24 cellular contexts compared by ENCODE assay signal in the genomic region with DNA sequence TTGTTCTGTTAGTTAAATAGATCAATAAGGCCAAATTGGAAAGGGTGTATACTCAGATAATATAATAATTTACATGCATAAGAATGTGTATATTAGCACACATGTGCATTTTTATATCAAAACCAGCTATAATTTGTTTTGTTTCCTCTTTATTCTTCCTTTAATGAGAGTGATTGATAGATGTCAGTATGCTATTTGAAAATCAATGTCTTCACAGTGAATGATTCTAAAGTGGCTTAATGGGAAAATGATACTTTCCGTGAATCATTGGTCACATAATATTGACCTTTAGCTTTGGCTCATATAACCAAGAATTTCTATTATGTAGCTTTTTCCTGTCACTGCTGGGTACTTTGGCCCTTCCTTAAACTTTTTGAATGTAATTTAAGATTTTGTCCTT. TPM values are rescaled to one million over a fixed set of nuclear protein-coding genes. Genes with fewer than 3 reads are reported as not detected.
DNase-seq lines count a peak whose midpoint lies in the region; ATAC-seq, FAIRE-seq and TF ChIP-seq lines count a peak whose summit lies in the region.
"Had no signal": no experiment of that assay in that cellular context is flagged by ENCODE, and none has a peak within 500 bp of the region (broad histone marks: within the 10 kb centered on the region; RNA-seq: fewer than 3 reads in every experiment).

No MANE protein-coding gene starts in this region.

- no peak for TF ChIP-seq POLR2A in A549 (IDR thresholded peaks at IDR 0.05; ENCODE audit: low read length)

- H3K27me3 Mint-ChIP-seq in chondrocyte (ENCODE audit: low read depth) (no peaks in the 10 kb centered on the region), osteocyte (ENCODE audit: unreplicated experiment) (no peaks in the 10 kb centered on the region)
- H3K27me3 Mint-ChIP-seq: CD4-positive, alpha-beta T cell had no signal

- no peaks in the 10 kb centered on the region for H3K79me2 ChIP-seq in Karpas-422 (ENCODE audit: low read length)

- no peaks in the 10 kb centered on the region for H3K9me3 Mint-ChIP-seq in chondrocyte (ENCODE audit: low read depth)
- H3K9me3 Mint-ChIP-seq in osteocyte (ENCODE audit: unreplicated experiment): no peaks in the 10 kb centered on the region
- H3K9me3 Mint-ChIP-seq: CD4-positive, alpha-beta T cell; HFFc6; IgD-negative memory B cell had no signal

- no peak for TF ChIP-seq EP300 in A549 (IDR thresholded peaks at IDR 0.05)

- H4K20me1 ChIP-seq in Karpas-422 (ENCODE audit: insufficient read depth, low read depth, low read length): no peaks in the 10 kb centered on the region

- H3K36me3 Mint-ChIP-seq in chondrocyte (ENCODE audit: low read depth): peaks cover 27% of the 10 kb centered on the region
- peaks cover 49% of the 10 kb centered on the region for H3K36me3 Mint-ChIP-seq in osteocyte (ENCODE audit: unreplicated experiment)
- H3K36me3 Mint-ChIP-seq: IgD-negative memory B cell had no signal

- WGBS in A549 (ENCODE audit: missing lambda C conversion rate): 76% methylated on average over 1 of the region's 1 CpG

- H3K4me2 ChIP-seq in A549 (peak overlapping the region; percentile 38; the same call in 2 of the 3 replicates), Karpas-422 (ENCODE audit: low read depth, low read length, poor library complexity, severe bottlenecking) (no peak overlapping the region)
- H3K4me2 ChIP-seq: SK-N-SH had no signal

- no peak overlapping the region for H3K4me3 ChIP-seq in A549
- H3K4me3 ChIP-seq in Karpas-422 (ENCODE audit: low read length): no peak overlapping the region
- H3K4me3 ChIP-seq: MG63 had no signal

- peaks cover 87% of the 10 kb centered on the region for H3K4me1 Mint-ChIP-seq in chondrocyte (ENCODE audit: low read depth)
- peaks cover 82% of the 10 kb centered on the region for H3K4me1 Mint-ChIP-seq in osteocyte (ENCODE audit: unreplicated experiment)
- H3K4me1 Mint-ChIP-seq: IgD-negative memory B cell had no signal

- POLR2A ChIA-PET in A549 (lab: Yijun Ruan, JAX): no interaction called here

- H3K27ac Mint-ChIP-seq in chondrocyte (ENCODE audit: unreplicated experiment): peak overlapping the region; percentile 81
- H3K27ac Mint-ChIP-seq in osteocyte (ENCODE audit: unreplicated experiment): peak overlapping the region; percentile 94
- H3K27ac Mint-ChIP-seq: CD4-positive, alpha-beta T cell; HFFc6; IgD-negative memory B cell had no signal

- no peak for DNase-seq in A549 (ENCODE audit: low read depth in 1 of 2, low spot score in 1 of 2)
- peak; percentile 5 for DNase-seq in NCI-H69 (lab: John Stamatoyannopoulos, UW)
- no peak for DNase-seq in chondrocyte (ENCODE audit: low spot score)
- DNase-seq in osteocyte (ENCODE audit: extremely low spot score, unreplicated experiment): no peak
- no peak for DNase-seq in NCI-H2107 treated with DMSO at 0.1 percent for 48 hours (lab: John Stamatoyannopoulos, UW; ENCODE audit: unreplicated experiment)
- no peak for DNase-seq in Karpas-422
- DNase-seq: Caco-2; CD4-positive, alpha-beta T cell; DMS53; EL; HFFc6; Kasumi-1; MG63; NCI-H1048; NCI-H1436 treated with DMSO at 0.1 percent for 48 hours; NCI-H2081; NCI-H774; SHP77; SK-N-SH had no signal

- no peaks in the 10 kb centered on the region for H3K9me2 ChIP-seq in Karpas-422 (replicated peaks; ENCODE audit: insufficient read depth, low read length)
- H3K9me2 ChIP-seq: SK-N-SH had no signal

- no peak overlapping the region for H3K9ac ChIP-seq in Karpas-422 (ENCODE audit: low read length)
- H3K9ac ChIP-seq: SK-N-SH had no signal

- CTCF ChIA-PET in A549 (lab: Yijun Ruan, JAX): no interaction called here

- TF ChIP-seq CTCF in A549 (IDR thresholded peaks at IDR 0.05) (no peak), chondrocyte (IDR thresholded peaks at IDR 0.05) (no peak), osteocyte (IDR thresholded peaks at IDR 0.05) (no peak)

- H3K4me1 ChIP-seq in A549 (peaks cover 76% of the 10 kb centered on the region), Karpas-422 (ENCODE audit: low read length) (no peaks in the 10 kb centered on the region)

- no peak for TF ChIP-seq RAD21 in A549 (conservative IDR thresholded peaks at IDR 0.05 in 1 of 2, IDR thresholded peaks at IDR 0.05 in 1 of 2)

- peak; percentile 94 for FAIRE-seq in A549 (lab: Jason Lieb, UNC)
- FAIRE-seq: GM12891, HTR-8/SVneo had no signal

- no peak overlapping the region for H3K27ac ChIP-seq in A549
- no peak overlapping the region for H3K27ac ChIP-seq in Karpas-422 (ENCODE audit: low read length)

- H3K27me3 ChIP-seq in Karpas-422 (ENCODE audit: low read length): no peaks in the 10 kb centered on the region
- H3K27me3 ChIP-seq: MG63 had no signal

- no peaks in the 10 kb centered on the region for H3K9me3 ChIP-seq in A549
- no peaks in the 10 kb centered on the region for H3K9me3 ChIP-seq in Karpas-422 (ENCODE audit: low read length)
- H3K9me3 ChIP-seq: Caco-2, MG63, SK-N-SH had no signal

- ATAC-seq in A549: no peak
- no peak for ATAC-seq in HG02759 (IDR thresholded peaks at IDR 0.05; ENCODE audit: unreplicated experiment)

- H2AFZ ChIP-seq in Karpas-422 (ENCODE audit: low read length): no peak overlapping the region

- no peaks in the 10 kb centered on the region for H3K36me3 ChIP-seq in Karpas-422 (ENCODE audit: insufficient read depth, low read length)

- H3K4me3 Mint-ChIP-seq in chondrocyte (ENCODE audit: unreplicated experiment): peak overlapping the region; percentile 39
- H3K4me3 Mint-ChIP-seq in osteocyte (ENCODE audit: unreplicated experiment): peak overlapping the region; percentile 26
- H3K4me3 Mint-ChIP-seq: CD4-positive, alpha-beta T cell; HFFc6; IgD-negative memory B cell had no signal

TF ChIP-seq in A549, 52 proteins besides CTCF, POLR2A, EP300 and RAD21:
- TF ChIP-seq, protein P1, sequence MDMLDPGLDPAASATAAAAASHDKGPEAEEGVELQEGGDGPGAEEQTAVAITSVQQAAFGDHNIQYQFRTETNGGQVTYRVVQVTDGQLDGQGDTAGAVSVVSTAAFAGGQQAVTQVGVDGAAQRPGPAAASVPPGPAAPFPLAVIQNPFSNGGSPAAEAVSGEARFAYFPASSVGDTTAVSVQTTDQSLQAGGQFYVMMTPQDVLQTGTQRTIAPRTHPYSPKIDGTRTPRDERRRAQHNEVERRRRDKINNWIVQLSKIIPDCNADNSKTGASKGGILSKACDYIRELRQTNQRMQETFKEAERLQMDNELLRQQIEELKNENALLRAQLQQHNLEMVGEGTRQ (IDR thresholded peaks at IDR 0.05): no peak
- TF ChIP-seq RNF2 (IDR thresholded peaks at IDR 0.05; ENCODE audit: borderline replicate concordance, low read depth): no peak
TF ChIP-seq in A549: peak in this region for 0.

RNA-seq across cellular contexts. Expression of a gene that starts 48.6 kb away (rescaled TPM):
- 411 and 437 TPM in 2 replicates for polyA plus RNA-seq in A549 (2011; rRNA removed)
- 92.7 and 94.3 TPM in 2 replicates for polyA plus RNA-seq in A549 (2012; cell fraction: cytosol; rRNA removed)
- 44.4 and 70.5 TPM in 2 replicates for polyA plus RNA-seq in A549 (2012; cell fraction: nucleus; rRNA removed)
- 303 to 305 TPM (median 303 TPM) in 3 replicates for polyA plus RNA-seq in A549 (2017; fragmentation: RNase III; extraction: RNeasy Plus Mini Kit Qiagen cat#74134 plus additional on column Dnase treatment)
- polyA minus RNA-seq in A549 (2011; rRNA and poly(A)+ RNA removed): 75.5 and 78.3 TPM in 2 replicates
- total RNA-seq in chondrocyte: 587 to 660 TPM (median 642 TPM) in 3 replicates
- 530 and 547 TPM in 2 replicates for total RNA-seq in osteocyte
- total RNA-seq in Karpas-422 (2014; rRNA removed; shearing (Covaris generic); ENCODE audit: low replicate concordance): not detected in 2 replicates
- total RNA-seq: OCI-LY7 had no signal
- polyA plus RNA-seq: IgD-negative memory B cell had no signal

Comparison
In these comparisons a context has a peak if more than half of its experiments do, and no peak if none do; other contexts are left out.
1. RNA of a gene that starts 48.6 kb away (total RNA-seq): 587 to 660 TPM in chondrocyte and 530 to 547 TPM in osteocyte; not detected in Karpas-422; every median in the first group is over 100 times any median in the second.